In genomic region chr3:168812234-168812633, GRCh38 we compare ENCODE assay signal across 24 cellular contexts.
DNase-seq lines count a peak whose midpoint lies in the region; ATAC-seq and TF ChIP-seq lines count a peak whose summit lies in the region.
"Had no signal": no experiment of that assay in that cellular context is flagged by ENCODE, and none has a peak within 500 bp of the region (broad histone marks: within the 10 kb centered on the region; RNA-seq: fewer than 3 reads in every experiment).

No MANE protein-coding gene starts in this region.

- H3K4me1 ChIP-seq in body of pancreas: no peaks in the 10 kb centered on the region
- H3K4me1 ChIP-seq: gastroesophageal sphincter, upper lobe of left lung had no signal

- H3K4me3 Mint-ChIP-seq in brain: peak overlapping the region in 3 of 5 experiments; percentile 28 to 54 (median 30)
- H3K4me3 Mint-ChIP-seq: activated naive CD4-positive, alpha-beta T cell treated with anti-CD3 and anti-CD28 coated beads, Interleukin-2, amount 50 U/mL, for 24 hours; CD8-positive, alpha-beta T cell had no signal

- no peaks in the 10 kb centered on the region for H3K36me3 Mint-ChIP-seq in brain
- H3K36me3 Mint-ChIP-seq: activated naive CD4-positive, alpha-beta T cell treated with anti-CD3 and anti-CD28 coated beads, Interleukin-2, amount 50 U/mL, for 24 hours; CD8-positive, alpha-beta T cell had no signal

- no peak overlapping the region for H3K4me3 ChIP-seq in body of pancreas
- H3K4me3 ChIP-seq: gastroesophageal sphincter, lung, skin epidermis, upper lobe of left lung had no signal

- TF ChIP-seq CTCF in brain (conservative IDR thresholded peaks at IDR 0.05) (no peak), body of pancreas (IDR thresholded peaks at IDR 0.05) (no peak)

- H3K27me3 Mint-ChIP-seq in brain: no peaks in the 10 kb centered on the region
- H3K27me3 Mint-ChIP-seq: activated naive CD4-positive, alpha-beta T cell treated with anti-CD3 and anti-CD28 coated beads, Interleukin-2, amount 50 U/mL, for 24 hours had no signal

- intact Hi-C loops in body of pancreas (cut with DNase I): no loop called here

- H3K9me3 Mint-ChIP-seq in brain: no peaks in the 10 kb centered on the region
- H3K9me3 Mint-ChIP-seq: activated naive CD4-positive, alpha-beta T cell treated with anti-CD3 and anti-CD28 coated beads, Interleukin-2, amount 50 U/mL, for 24 hours had no signal

- DNase-seq in H4 (ENCODE audit: low spot score) (peak; percentile 9), NCI-H146 treated with DMSO at 0.1 percent for 48 hours (lab: John Stamatoyannopoulos, UW; ENCODE audit: unreplicated experiment) (peak; percentile 90), iPS-NIHi7 (ENCODE audit: extremely low spot score) (peak; percentile 27), body of pancreas (no peak), activated T-cell treated with anti-CD3 and anti-CD28 coated beads for 4 hours (no peak), AG08396 (ENCODE audit: low spot score) (no peak), NCI-H510A (lab: John Stamatoyannopoulos, UW) (no peak)
- DNase-seq: activated CD4-positive, alpha-beta T cell treated with anti-CD3 and anti-CD28 coated beads, Interleukin-2, amount 50 U/mL, for 4 hours; activated T-cell treated with anti-CD3 and anti-CD28 coated beads, Interleukin-2, amount 50 U/mL, for 48 hours; brain microvascular endothelial cell; CD8-positive, alpha-beta T cell; cortex of kidney; NCI-H1694; NCI-H524 treated with DMSO at 0.1 percent for 48 hours; SIG-M5; stimulated activated CD4-positive, alpha-beta T cell treated with anti-CD3 and anti-CD28 coated beads, Interleukin-2, amount 100 ng/mL, for 48 hours; T-helper 1 cell; upper lobe of left lung had no signal

- no peak for TF ChIP-seq POLR2A in body of pancreas (IDR thresholded peaks at IDR 0.05)

- H3K9me3 ChIP-seq in body of pancreas: no peaks in the 10 kb centered on the region
- H3K9me3 ChIP-seq: gastroesophageal sphincter, upper lobe of left lung had no signal

- no peaks in the 10 kb centered on the region for H3K36me3 ChIP-seq in body of pancreas (replicated peaks in 1 of 2; ENCODE audit: insufficient read depth in 1 of 2, low read depth in 2 of 2)
- H3K36me3 ChIP-seq: brain microvascular endothelial cell, gastroesophageal sphincter, upper lobe of left lung had no signal

- peak overlapping the region in 2 of 5 experiments; percentile 66 to 69 for H3K27ac Mint-ChIP-seq in brain
- H3K27ac Mint-ChIP-seq: activated naive CD4-positive, alpha-beta T cell treated with anti-CD3 and anti-CD28 coated beads, Interleukin-2, amount 50 U/mL, for 24 hours; CD8-positive, alpha-beta T cell had no signal

- WGBS in body of pancreas, 2 donors: 69 to 75% methylated on average over 3 of the region's 3 CpGs

- no peak for ATAC-seq in body of pancreas
- ATAC-seq: CD8-positive, alpha-beta T cell; gastroesophageal sphincter had no signal

- H3K27me3 ChIP-seq in body of pancreas: no peaks in the 10 kb centered on the region
- H3K27me3 ChIP-seq: brain microvascular endothelial cell, gastroesophageal sphincter, upper lobe of left lung had no signal

- peaks cover 47% of the 10 kb centered on the region for H3K4me1 Mint-ChIP-seq in brain
- H3K4me1 Mint-ChIP-seq: activated naive CD4-positive, alpha-beta T cell treated with anti-CD3 and anti-CD28 coated beads, Interleukin-2, amount 50 U/mL, for 24 hours had no signal

- H3K27ac ChIP-seq in body of pancreas: no peak overlapping the region
- H3K27ac ChIP-seq: brain microvascular endothelial cell, epithelial cell of prostate, gastroesophageal sphincter, skin epidermis, upper lobe of left lung had no signal

Comparison
In these comparisons a context has a peak if more than half of its experiments do, and no peak if none do; other contexts are left out.
1. DNase-seq: peak in H4 (single experiment), NCI-H146 treated with DMSO at 0.1 percent for 48 hours (single experiment) and iPS-NIHi7 (single experiment); none in body of pancreas (0 of 4), activated T-cell treated with anti-CD3 and anti-CD28 coated beads for 4 hours (single experiment), AG08396 (single experiment) and NCI-H510A (single experiment).